In genomic region chr18:45252474-45252873, GRCh38 we compare ENCODE assay signal across 27 cellular contexts.
"Had no signal": no experiment of that assay in that cellular context is flagged by ENCODE, and none has a peak within 500 bp of the region (broad histone marks: within the 10 kb centered on the region; RNA-seq: fewer than 3 reads in every experiment).

No MANE protein-coding gene starts in this region.

- H3K4me3 Mint-ChIP-seq: natural killer cell; stimulated activated naive B cell treated with anti-CD40 and anti-IgM and Interleukin-4, amounts not matched to agents 10 μg/mL and 1 μg/mL and 100 μg/mL, for 72 hours; stimulated activated naive CD8-positive, alpha-beta T cell treated with anti-CD3 and anti-CD28 coated beads, Interleukin-15, Interleukin-2, amounts not matched to agents 100 ng/mL and 50 ng/mL, for 24 hours had no signal

- ATAC-seq: heart right ventricle; left ventricle myocardium superior; lower lobe of right lung; natural killer cell; psoas muscle; right cardiac atrium; stimulated activated naive B cell treated with anti-CD40 and anti-IgM and Interleukin-4, amounts not matched to agents 10 μg/mL and 1 μg/mL and 100 μg/mL, for 72 hours; upper lobe of right lung had no signal

- H3K27me3 ChIP-seq: esophagus squamous epithelium, heart right ventricle, ovary, sigmoid colon, spleen, suprapubic skin, transverse colon, upper lobe of right lung, uterus had no signal

- H3K4me1 Mint-ChIP-seq: natural killer cell had no signal

- H3K9me3 Mint-ChIP-seq: natural killer cell; stimulated activated naive B cell treated with anti-CD40 and anti-IgM and Interleukin-4, amounts not matched to agents 10 μg/mL and 1 μg/mL and 100 μg/mL, for 72 hours; stimulated activated naive CD8-positive, alpha-beta T cell treated with anti-CD3 and anti-CD28 coated beads, Interleukin-15, Interleukin-2, amounts not matched to agents 100 ng/mL and 50 ng/mL, for 24 hours had no signal

- H3K36me3 Mint-ChIP-seq: natural killer cell; stimulated activated naive B cell treated with anti-CD40 and anti-IgM and Interleukin-4, amounts not matched to agents 10 μg/mL and 1 μg/mL and 100 μg/mL, for 72 hours had no signal

- H3K9me3 ChIP-seq: esophagus squamous epithelium, heart right ventricle, lower lobe of right lung, ovary, psoas muscle, sigmoid colon, spleen, suprapubic skin, transverse colon, upper lobe of right lung, uterus had no signal

- H3K27ac Mint-ChIP-seq: natural killer cell; stimulated activated naive B cell treated with anti-CD40 and anti-IgM and Interleukin-4, amounts not matched to agents 10 μg/mL and 1 μg/mL and 100 μg/mL, for 72 hours; stimulated activated naive CD8-positive, alpha-beta T cell treated with anti-CD3 and anti-CD28 coated beads, Interleukin-15, Interleukin-2, amounts not matched to agents 100 ng/mL and 50 ng/mL, for 24 hours had no signal

- H3K4me1 ChIP-seq: uterus had no signal

- H3K4me3 ChIP-seq: coronary artery, esophagus squamous epithelium, heart right ventricle, lower lobe of right lung, ovary, psoas muscle, sigmoid colon, spleen, suprapubic skin, transverse colon, upper lobe of right lung, uterus had no signal

- H3K27ac ChIP-seq: esophagus squamous epithelium, lower lobe of right lung, ovary, psoas muscle, spleen, suprapubic skin, transverse colon, uterus had no signal

- DNase-seq: dermis blood vessel endothelial cell; effector memory CD4-positive, alpha-beta T cell; esophagus squamous epithelium; foreskin melanocyte; glutamatergic neuron; heart right ventricle; hippocampal formation; left ventricle myocardium superior; lower lobe of right lung; natural killer cell; occipital lobe; ovary; posterior cingulate gyrus; psoas muscle; right cardiac atrium; sigmoid colon; spleen; stimulated activated CD4-positive, alpha-beta T cell treated with anti-CD3 and anti-CD28 coated beads, Interleukin-4, amount 100 ng/mL, for 4 hours; stimulated activated naive B cell treated with anti-CD40 and anti-IgM and Interleukin-4, amounts not matched to agents 10 μg/mL and 1 μg/mL and 100 μg/mL, for 72 hours; transverse colon; upper lobe of right lung; uterus had no signal

- H3K36me3 ChIP-seq: esophagus squamous epithelium, heart right ventricle, lower lobe of right lung, ovary, sigmoid colon, spleen, suprapubic skin, transverse colon, upper lobe of right lung, uterus had no signal

- FAIRE-seq: endothelial cell of umbilical vein, islet of Langerhans had no signal
